In genomic region chr3:10137178-10137577, GRCh38 we compare ENCODE assay signal across 25 cellular contexts. TPM values are rescaled to one million over a fixed set of nuclear protein-coding genes. Genes with fewer than 3 reads are reported as not detected.
"Had no signal": no experiment of that assay in that cellular context is flagged by ENCODE, and none has a peak within 500 bp of the region (broad histone marks: within the 10 kb centered on the region; RNA-seq: fewer than 3 reads in every experiment).

No MANE protein-coding gene starts in this region.

- H3K4me3 Mint-ChIP-seq: activated CD8-positive, alpha-beta T cell treated with anti-CD3 and anti-CD28 coated beads for 36 hours; activated T-helper 17 cell treated with anti-CD3 and anti-CD28 coated beads, Interleukin-2, amount 50 U/mL, for 72 hours; central memory CD8-positive, alpha-beta T cell; endodermal cell; nephron progenitor cell; stimulated activated naive CD8-positive, alpha-beta T cell treated with anti-CD3 and anti-CD28 coated beads, Interleukin-15, Interleukin-2, amounts not matched to agents 100 ng/mL and 50 ng/mL, for 24 hours; WTC11 had no signal

- DNase-seq: activated CD4-positive, alpha-beta T cell treated with anti-CD3 and anti-CD28 coated beads for 4 hours; activated CD8-positive, alpha-beta T cell treated with anti-CD3 and anti-CD28 coated beads for 36 hours; activated naive CD4-positive, alpha-beta T cell; activated T-cell treated with anti-CD3 and anti-CD28 coated beads, Interleukin-2, amount 50 U/mL, for 1 hour; anterior cingulate cortex; colonic mucosa; endodermal cell; hypothalamus; left ventricle myocardium inferior; nephron progenitor cell; nucleus accumbens; posterior cingulate gyrus; T1000; transverse colon had no signal

- H3K27me3 Mint-ChIP-seq: activated CD8-positive, alpha-beta T cell treated with anti-CD3 and anti-CD28 coated beads for 36 hours; activated T-helper 17 cell treated with anti-CD3 and anti-CD28 coated beads, Interleukin-2, amount 50 U/mL, for 72 hours; central memory CD8-positive, alpha-beta T cell; stimulated activated naive CD8-positive, alpha-beta T cell treated with anti-CD3 and anti-CD28 coated beads, Interleukin-15, Interleukin-2, amounts not matched to agents 100 ng/mL and 50 ng/mL, for 24 hours had no signal

- H3K27ac Mint-ChIP-seq: activated CD8-positive, alpha-beta T cell treated with anti-CD3 and anti-CD28 coated beads for 36 hours; activated T-helper 17 cell treated with anti-CD3 and anti-CD28 coated beads, Interleukin-2, amount 50 U/mL, for 72 hours; brain; endodermal cell; stimulated activated naive CD8-positive, alpha-beta T cell treated with anti-CD3 and anti-CD28 coated beads, Interleukin-15, Interleukin-2, amounts not matched to agents 100 ng/mL and 50 ng/mL, for 24 hours; WTC11 had no signal

- H3K36me3 Mint-ChIP-seq: brain, WTC11 had no signal

- H3K4me1 Mint-ChIP-seq: activated T-helper 17 cell treated with anti-CD3 and anti-CD28 coated beads, Interleukin-2, amount 50 U/mL, for 72 hours; brain; central memory CD8-positive, alpha-beta T cell; endodermal cell; nephron progenitor cell; WTC11 had no signal

- H3K9me3 Mint-ChIP-seq: activated T-helper 17 cell treated with anti-CD3 and anti-CD28 coated beads, Interleukin-2, amount 50 U/mL, for 72 hours; central memory CD8-positive, alpha-beta T cell; nephron progenitor cell; stimulated activated naive CD8-positive, alpha-beta T cell treated with anti-CD3 and anti-CD28 coated beads, Interleukin-15, Interleukin-2, amounts not matched to agents 100 ng/mL and 50 ng/mL, for 24 hours had no signal

- ATAC-seq: activated CD8-positive, alpha-beta T cell treated with anti-CD3 and anti-CD28 coated beads for 36 hours; activated T-helper 17 cell treated with anti-CD3 and anti-CD28 coated beads, Interleukin-2, amount 50 U/mL, for 72 hours; WTC11 had no signal

RNA-seq across cellular contexts. Expression of gene FANCD2OS, which starts 29.1 kb away (rescaled TPM):
- total RNA-seq: activated CD8-positive, alpha-beta T cell treated with anti-CD3 and anti-CD28 coated beads for 36 hours; activated T-helper 17 cell treated with anti-CD3 and anti-CD28 coated beads, Interleukin-2, amount 50 U/mL, for 72 hours; colonic mucosa; endodermal cell; epithelial cell of proximal tubule; frontal cortex; left ventricle myocardium inferior; myocyte; skeletal muscle tissue; suprapubic skin; T-helper 1 cell treated with Interleukin-12 subunit alpha and Interleukin-12 subunit beta and Interleukin-4 antibody, amounts not matched to agents 30 ng/mL and 1 ng/mL, for 36 hours; transverse colon; WTC11 had no signal
